ENCODE assay signal across 8 cellular contexts in genomic region chr3:115658032-115658336, GRCh38. TPM values are rescaled to one million over a fixed set of nuclear protein-coding genes. Genes with fewer than 3 reads are reported as not detected.
DNase-seq lines count a peak whose midpoint lies in the region; ATAC-seq, FAIRE-seq and TF ChIP-seq lines count a peak whose summit lies in the region.

No MANE protein-coding gene starts in this region.

- DNase-seq in PC-3: no peak
- no peak for DNase-seq in epithelial cell of prostate (ENCODE audit: low read depth, low spot score)
- DNase-seq in pancreas: no peak
- no peak for DNase-seq in SKM-1 treated with dmso at 0.1 percent for 144 hours (lab: John Stamatoyannopoulos, UW; ENCODE audit: unreplicated experiment)
- DNase-seq in KBM-7: no peak
- DNase-seq in DMS114 treated with DMSO at 0.1 percent for 48 hours (lab: John Stamatoyannopoulos, UW; ENCODE audit: unreplicated experiment): no peak
- no peak for DNase-seq in NCI-H1694 (lab: John Stamatoyannopoulos, UW)

- POLR2A ChIA-PET in PC-3 (lab: Charles Lee; ENCODE audit: unreplicated experiment): interaction anchor here (0.6 kb wide), 1 partner anchor 122 kb away, joined by 3 read pairs; no protein-coding TSS in a partner anchor

- H3K79me2 ChIP-seq in DOHH2 (ENCODE audit: control insufficient read depth, low read length): no peaks in the 10 kb centered on the region
- H3K79me2 ChIP-seq in PC-3 (ENCODE audit: low read length): no peaks in the 10 kb centered on the region

- intact Hi-C loops in PC-3 (cut with micrococcal nuclease) (no loop called here), pancreas (cut with DNase I) (no loop called here)

- H2AFZ ChIP-seq in PC-3 (ENCODE audit: low read length): peak overlapping the region; percentile 93

- H3K4me3 ChIP-seq in DOHH2 (ENCODE audit: low read length) (peak overlapping the region; percentile 80), PC-3 (ENCODE audit: low read length) (peak overlapping the region; percentile 80), pancreas (peak overlapping the region; percentile 57 to 88 (median 76))

- TF ChIP-seq CTCF in DOHH2 (IDR thresholded peaks at IDR 0.05; ENCODE audit: low read depth, low read length, poor library complexity, severe bottlenecking): no peak
- no peak for TF ChIP-seq CTCF in PC-3 (conservative IDR thresholded peaks at IDR 0.05; ENCODE audit: low read depth, low read length)
- no peak for TF ChIP-seq CTCF in pancreas (IDR thresholded peaks at IDR 0.05)

- no peaks in the 10 kb centered on the region for H3K36me3 ChIP-seq in DOHH2 (ENCODE audit: control insufficient read depth, low read length)
- H3K36me3 ChIP-seq in PC-3 (ENCODE audit: low read depth, low read length): no peaks in the 10 kb centered on the region
- H3K36me3 ChIP-seq in pancreas: no peaks in the 10 kb centered on the region

- H3K9me2 ChIP-seq in DOHH2 (replicated peaks; ENCODE audit: control insufficient read depth, low read length) (no peaks in the 10 kb centered on the region), PC-3 (replicated peaks; ENCODE audit: low read length) (no peaks in the 10 kb centered on the region)

- BruUV-seq in PC-3 (replicated peaks; lab: Mats Ljungman, UMichigan): TSS peak; percentile 71

- ATAC-seq in PC-3 (no peak), pancreas (no peak)

- no peaks in the 10 kb centered on the region for H4K20me1 ChIP-seq in DOHH2 (ENCODE audit: control insufficient read depth, insufficient read depth, low read depth, low read length)
- H4K20me1 ChIP-seq in PC-3 (ENCODE audit: low read length): no peaks in the 10 kb centered on the region

- peaks cover 5% of the 10 kb centered on the region for H3K27me3 ChIP-seq in DOHH2 (ENCODE audit: control insufficient read depth, low read length)
- peaks cover 37% of the 10 kb centered on the region for H3K27me3 ChIP-seq in PC-3 (ENCODE audit: low read length)
- no peaks in the 10 kb centered on the region for H3K27me3 ChIP-seq in pancreas

- H3K4me2 ChIP-seq in DOHH2 (ENCODE audit: low read length) (peak overlapping the region; percentile 95), PC-3 (ENCODE audit: low read length) (peak overlapping the region; percentile 90)

- H3F3A ChIP-seq in DOHH2 (ENCODE audit: control insufficient read depth, insufficient read depth) (peaks cover 10% of the 10 kb centered on the region), PC-3 (ENCODE audit: low read length, unreplicated experiment) (no peaks in the 10 kb centered on the region)

- WGBS in pancreas, 2 donors: 31 to 33% methylated on average over 3 of the region's 3 CpGs

- H3K9me3 ChIP-seq in DOHH2 (ENCODE audit: control insufficient read depth, insufficient read depth, low read length): no peaks in the 10 kb centered on the region
- H3K9me3 ChIP-seq in PC-3 (ENCODE audit: low read length): no peaks in the 10 kb centered on the region
- no peaks in the 10 kb centered on the region for H3K9me3 ChIP-seq in pancreas

- H3K4me1 ChIP-seq in DOHH2 (ENCODE audit: control insufficient read depth, low read length) (peaks cover 72% of the 10 kb centered on the region), PC-3 (ENCODE audit: insufficient read depth, low read length) (peaks cover 5% of the 10 kb centered on the region), pancreas (no peaks in the 10 kb centered on the region)

- H3K27ac ChIP-seq in DOHH2 (ENCODE audit: low read depth, low read length) (peak overlapping the region; percentile 47), PC-3 (ENCODE audit: low read length) (no peak overlapping the region), epithelial cell of prostate (peak overlapping the region; percentile 49), pancreas (peak overlapping the region; percentile 61 to 88 (median 73))

- in situ Hi-C loops in KBM-7 (cut with MboI; ENCODE audit: low pct_unique_long_range_greater_than_20kb, low sequenced_read_pairs): no loop called here

- no peak for FAIRE-seq in pancreas (lab: Jason Lieb, UNC)

- peak overlapping the region; percentile 72 for H3K9ac ChIP-seq in PC-3 (ENCODE audit: low read length)

- CTCF ChIA-PET in PC-3 (lab: Charles Lee): interaction anchor here (0.6 kb wide), 1 partner anchor 10 kb away, joined by 3 read pairs; no protein-coding TSS in a partner anchor

RNA-seq across cellular contexts. Expression of gene GAP43, which starts 34.7 kb away (rescaled TPM):
- total RNA-seq in PC-3 (2014; rRNA removed): not detected in 2 replicates
- under 1 TPM; 0.09 to 0.79 (median 0.14) TPM for total RNA-seq in pancreas
- polyA plus RNA-seq in pancreas: 1 to 10 TPM in 1 of 2 donors, under 1 TPM in 1; 0.27 to 2.2 TPM
